Comparison of ENCODE assay signal across 2 cellular contexts in the genomic region with DNA sequence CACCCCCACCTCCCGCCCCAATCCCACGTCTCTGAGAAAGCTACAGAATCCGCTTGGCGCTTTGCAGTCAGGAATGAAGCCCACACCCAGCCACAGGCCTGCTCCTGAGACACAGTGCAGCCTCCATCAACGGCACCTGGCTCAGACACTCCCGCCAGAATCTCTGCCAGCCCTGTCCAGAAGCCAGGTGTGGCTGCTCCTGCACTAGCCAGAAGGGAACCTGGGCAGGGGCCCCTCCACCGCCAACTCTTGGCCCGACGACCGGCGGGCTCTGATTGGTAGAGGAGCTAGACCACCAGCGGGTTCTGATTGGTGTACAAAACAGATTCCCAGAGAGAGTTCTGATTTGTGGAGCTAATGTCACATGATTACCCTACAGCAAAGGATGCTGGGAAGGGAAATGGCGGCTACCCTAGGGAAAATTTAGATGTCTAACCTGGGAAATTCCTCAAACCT.
TF ChIP-seq lines count a peak whose summit lies in the region.

No MANE protein-coding gene starts in this region.

TF ChIP-seq in HCT116, 20 proteins besides CTCF, POLR2A, EP300 and RAD21:
- TF ChIP-seq YY1 (IDR thresholded peaks at IDR 0.05; ENCODE audit: extremely low read depth, insufficient replicate concordance, low read depth, low read length) (peak; percentile 37), SRF (IDR thresholded peaks at IDR 0.05; ENCODE audit: low read depth) (no peak), EGR1 (IDR thresholded peaks at IDR 0.05; ENCODE audit: low read depth) (no peak)
- TF ChIP-seq, protein P1, sequence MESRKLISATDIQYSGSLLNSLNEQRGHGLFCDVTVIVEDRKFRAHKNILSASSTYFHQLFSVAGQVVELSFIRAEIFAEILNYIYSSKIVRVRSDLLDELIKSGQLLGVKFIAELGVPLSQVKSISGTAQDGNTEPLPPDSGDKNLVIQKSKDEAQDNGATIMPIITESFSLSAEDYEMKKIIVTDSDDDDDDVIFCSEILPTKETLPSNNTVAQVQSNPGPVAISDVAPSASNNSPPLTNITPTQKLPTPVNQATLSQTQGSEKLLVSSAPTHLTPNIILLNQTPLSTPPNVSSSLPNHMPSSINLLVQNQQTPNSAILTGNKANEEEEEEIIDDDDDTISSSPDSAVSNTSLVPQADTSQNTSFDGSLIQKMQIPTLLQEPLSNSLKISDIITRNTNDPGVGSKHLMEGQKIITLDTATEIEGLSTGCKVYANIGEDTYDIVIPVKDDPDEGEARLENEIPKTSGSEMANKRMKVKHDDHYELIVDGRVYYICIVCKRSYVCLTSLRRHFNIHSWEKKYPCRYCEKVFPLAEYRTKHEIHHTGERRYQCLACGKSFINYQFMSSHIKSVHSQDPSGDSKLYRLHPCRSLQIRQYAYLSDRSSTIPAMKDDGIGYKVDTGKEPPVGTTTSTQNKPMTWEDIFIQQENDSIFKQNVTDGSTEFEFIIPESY (IDR thresholded peaks at IDR 0.05; ENCODE audit: extremely low read depth, insufficient replicate concordance, low read length): no peak

TF ChIP-seq in WTC11, 78 proteins besides CTCF, POLR2A, EP300 and RAD21:
- TF ChIP-seq, protein P2, sequence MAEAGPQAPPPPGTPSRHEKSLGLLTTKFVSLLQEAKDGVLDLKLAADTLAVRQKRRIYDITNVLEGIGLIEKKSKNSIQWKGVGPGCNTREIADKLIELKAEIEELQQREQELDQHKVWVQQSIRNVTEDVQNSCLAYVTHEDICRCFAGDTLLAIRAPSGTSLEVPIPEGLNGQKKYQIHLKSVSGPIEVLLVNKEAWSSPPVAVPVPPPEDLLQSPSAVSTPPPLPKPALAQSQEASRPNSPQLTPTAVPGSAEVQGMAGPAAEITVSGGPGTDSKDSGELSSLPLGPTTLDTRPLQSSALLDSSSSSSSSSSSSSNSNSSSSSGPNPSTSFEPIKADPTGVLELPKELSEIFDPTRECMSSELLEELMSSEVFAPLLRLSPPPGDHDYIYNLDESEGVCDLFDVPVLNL (CRISPR knock-in tag; IDR thresholded peaks at IDR 0.05; ENCODE audit: borderline replicate concordance, low read depth): no peak
- TF ChIP-seq, protein P3, sequence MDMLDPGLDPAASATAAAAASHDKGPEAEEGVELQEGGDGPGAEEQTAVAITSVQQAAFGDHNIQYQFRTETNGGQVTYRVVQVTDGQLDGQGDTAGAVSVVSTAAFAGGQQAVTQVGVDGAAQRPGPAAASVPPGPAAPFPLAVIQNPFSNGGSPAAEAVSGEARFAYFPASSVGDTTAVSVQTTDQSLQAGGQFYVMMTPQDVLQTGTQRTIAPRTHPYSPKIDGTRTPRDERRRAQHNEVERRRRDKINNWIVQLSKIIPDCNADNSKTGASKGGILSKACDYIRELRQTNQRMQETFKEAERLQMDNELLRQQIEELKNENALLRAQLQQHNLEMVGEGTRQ (CRISPR knock-in tag; IDR thresholded peaks at IDR 0.05): peak; percentile 65
- TF ChIP-seq PRRX2 (CRISPR knock-in tag; IDR thresholded peaks at IDR 0.05) (no peak), ZNF317 (CRISPR knock-in tag; IDR thresholded peaks at IDR 0.05; ENCODE audit: borderline replicate concordance, low read depth) (no peak), SP1 (CRISPR knock-in tag; conservative IDR thresholded peaks at IDR 0.05) (no peak), CBFB (CRISPR knock-in tag; IDR thresholded peaks at IDR 0.05; ENCODE audit: low read depth) (no peak), NFYB (CRISPR knock-in tag; conservative IDR thresholded peaks at IDR 0.05; ENCODE audit: low read depth) (peak; percentile 66)
- TF ChIP-seq, protein P4, sequence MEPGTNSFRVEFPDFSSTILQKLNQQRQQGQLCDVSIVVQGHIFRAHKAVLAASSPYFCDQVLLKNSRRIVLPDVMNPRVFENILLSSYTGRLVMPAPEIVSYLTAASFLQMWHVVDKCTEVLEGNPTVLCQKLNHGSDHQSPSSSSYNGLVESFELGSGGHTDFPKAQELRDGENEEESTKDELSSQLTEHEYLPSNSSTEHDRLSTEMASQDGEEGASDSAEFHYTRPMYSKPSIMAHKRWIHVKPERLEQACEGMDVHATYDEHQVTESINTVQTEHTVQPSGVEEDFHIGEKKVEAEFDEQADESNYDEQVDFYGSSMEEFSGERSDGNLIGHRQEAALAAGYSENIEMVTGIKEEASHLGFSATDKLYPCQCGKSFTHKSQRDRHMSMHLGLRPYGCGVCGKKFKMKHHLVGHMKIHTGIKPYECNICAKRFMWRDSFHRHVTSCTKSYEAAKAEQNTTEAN (CRISPR knock-in tag; IDR thresholded peaks at IDR 0.05): no peak
- TF ChIP-seq, protein P5, sequence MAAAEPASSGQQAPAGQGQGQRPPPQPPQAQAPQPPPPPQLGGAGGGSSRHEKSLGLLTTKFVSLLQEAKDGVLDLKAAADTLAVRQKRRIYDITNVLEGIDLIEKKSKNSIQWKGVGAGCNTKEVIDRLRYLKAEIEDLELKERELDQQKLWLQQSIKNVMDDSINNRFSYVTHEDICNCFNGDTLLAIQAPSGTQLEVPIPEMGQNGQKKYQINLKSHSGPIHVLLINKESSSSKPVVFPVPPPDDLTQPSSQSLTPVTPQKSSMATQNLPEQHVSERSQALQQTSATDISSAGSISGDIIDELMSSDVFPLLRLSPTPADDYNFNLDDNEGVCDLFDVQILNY (CRISPR knock-in tag; IDR thresholded peaks at IDR 0.05): no peak
